Comparison of ENCODE assay signal across 1 cellular context in the genomic region with DNA sequence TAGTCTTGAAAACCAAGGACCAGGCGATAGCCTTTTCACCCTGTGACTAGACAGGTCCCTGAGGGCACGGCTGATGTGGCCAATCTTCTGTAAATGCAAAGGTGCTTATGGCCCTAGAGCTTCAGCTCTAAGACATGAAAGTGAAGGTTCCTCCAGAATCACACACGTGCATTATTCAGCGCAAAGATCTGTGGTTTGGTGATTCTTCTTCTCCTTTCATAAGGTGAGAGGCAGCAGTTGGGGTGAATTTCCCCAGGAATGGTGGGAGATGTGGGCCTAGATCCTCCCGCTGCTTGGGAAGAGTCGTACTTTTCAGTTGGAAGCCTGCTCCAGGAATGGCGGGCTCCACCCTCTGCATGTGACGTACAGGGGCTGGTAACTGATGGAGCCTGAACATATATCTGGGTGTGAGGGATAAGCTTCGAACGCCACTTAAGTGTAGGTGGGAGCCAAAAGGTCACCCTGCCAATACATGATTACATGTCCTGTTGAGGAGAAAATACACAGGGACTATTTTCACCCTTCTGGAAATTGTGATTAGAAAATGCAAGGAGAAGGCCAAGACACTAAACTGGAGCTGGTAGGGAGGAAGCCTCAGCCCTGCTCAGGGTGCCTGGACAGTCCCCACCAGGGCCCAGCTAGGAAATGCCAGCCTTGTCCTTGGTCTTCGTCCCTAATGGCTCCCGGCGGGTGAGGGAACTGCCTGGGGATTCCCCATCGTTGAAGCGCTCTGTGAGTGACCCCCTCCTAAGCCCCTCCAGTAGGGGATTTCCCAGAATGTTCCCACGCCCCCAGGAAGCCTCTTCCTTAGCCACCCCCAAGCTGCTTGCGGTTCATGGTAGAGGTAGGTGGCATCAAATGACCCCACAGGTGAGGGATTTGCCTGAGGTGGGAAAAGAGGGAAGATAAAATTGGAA.
A peak's percentile ranks its signal among the peaks of the same experiment; 100 is the strongest.
TF ChIP-seq lines count a peak whose summit lies in the region.

No MANE protein-coding gene starts in this region.

TF ChIP-seq in GM12878, 131 proteins besides CTCF, POLR2A, EP300 and RAD21 (continued from another document and continues in another):
- TF ChIP-seq ZBTB40 (IDR thresholded peaks at IDR 0.05; ENCODE audit: borderline replicate concordance) (no peak), EED (IDR thresholded peaks at IDR 0.05; ENCODE audit: low read depth) (peak; percentile 93), NFXL1 (IDR thresholded peaks at IDR 0.05; ENCODE audit: borderline replicate concordance) (no peak), PKNOX1 (IDR thresholded peaks at IDR 0.05) (no peak), RUNX3 (IDR thresholded peaks at IDR 0.05; ENCODE audit: low read length) (peak; percentile 94), STAT1 (conservative IDR thresholded peaks at IDR 0.05) (0 out of 2 replicates have a peak, but pooled peaks have one; percentile 38), SRF (IDR thresholded peaks at IDR 0.05; ENCODE audit: low read depth in 2 of 2, low read length in 2 of 2) (no peak), HDAC2 (IDR thresholded peaks at IDR 0.05) (no peak), FOXM1 (IDR thresholded peaks at IDR 0.05; ENCODE audit: low read depth, low read length) (peak; percentile 83), IRF4 (IDR thresholded peaks at IDR 0.05; ENCODE audit: low read depth, low read length) (no peak), RB1 (IDR thresholded peaks at IDR 0.05; ENCODE audit: borderline replicate concordance) (no peak), NRF1 (conservative IDR thresholded peaks at IDR 0.05; ENCODE audit: low read depth, low read length) (no peak), MTA3 (IDR thresholded peaks at IDR 0.05; ENCODE audit: borderline replicate concordance, low read length) (peak; percentile 56), YY1 (IDR thresholded peaks at IDR 0.05; ENCODE audit: low read depth, low read length) (peak; percentile 7; the same call in 1 of the 2 replicates), RELA (IDR thresholded peaks at IDR 0.05; ENCODE audit: borderline replicate concordance, partially characterized antibody) (peak; percentile 97), SREBF1 (IDR thresholded peaks at IDR 0.05; ENCODE audit: low read length) (no peak), BRCA1 (IDR thresholded peaks at IDR 0.05; ENCODE audit: low read depth, low read length) (no peak), STAT3 (IDR thresholded peaks at IDR 0.05; ENCODE audit: low read depth, low read length) (0 out of 2 replicates have a peak, but pooled peaks have one; percentile 62), ETV6 (conservative IDR thresholded peaks at IDR 0.05 in 1 of 2, IDR thresholded peaks at IDR 0.05 in 1 of 2; ENCODE audit: borderline replicate concordance in 1 of 2, low read depth in 1 of 2) (0 out of 4 replicates have a peak, but pooled peaks of 1 of the 2 experiments have one; percentile 33), CHD2 (IDR thresholded peaks at IDR 0.05; ENCODE audit: borderline replicate concordance, low read depth, low read length) (no peak), ZNF217 (IDR thresholded peaks at IDR 0.05) (no peak; the same call in 1 of the 2 replicates), GABPA (IDR thresholded peaks at IDR 0.05; ENCODE audit: low read depth) (no peak), JUNB (IDR thresholded peaks at IDR 0.05) (no peak; the same call in 1 of the 2 replicates), SP1 (IDR thresholded peaks at IDR 0.05; ENCODE audit: low read depth, low read length) (no peak), POLR2AphosphoS2 (IDR thresholded peaks at IDR 0.05; ENCODE audit: low read depth, low read length) (no peak; the same call in 1 of the 2 replicates), ATF2 (IDR thresholded peaks at IDR 0.05; ENCODE audit: low read length) (0 out of 2 replicates have a peak, but pooled peaks have one; percentile 53), ASH2L (IDR thresholded peaks at IDR 0.05; ENCODE audit: borderline replicate concordance, low read depth) (no peak), NR2C2 (IDR thresholded peaks at IDR 0.05; ENCODE audit: borderline replicate concordance, control insufficient read depth, insufficient read length, low read depth) (no peak), IRF3 (IDR thresholded peaks at IDR 0.05) (no peak), BACH1 (IDR thresholded peaks at IDR 0.05; ENCODE audit: borderline replicate concordance) (peak; percentile 67; the same call in 1 of the 2 replicates), TCF12 (IDR thresholded peaks at IDR 0.05; ENCODE audit: low read depth, low read length) (0 out of 2 replicates have a peak, but pooled peaks have one; percentile 53), TCF3 (IDR thresholded peaks at IDR 0.05; ENCODE audit: borderline replicate concordance, insufficient read depth, low read depth, low read length) (peak; percentile 20; the same call in 1 of the 2 replicates), HDGF (IDR thresholded peaks at IDR 0.05) (no peak), RFX5 (IDR thresholded peaks at IDR 0.05; ENCODE audit: low read depth, low read length) (0 out of 2 replicates have a peak, but pooled peaks have one; percentile 13), ESRRA (IDR thresholded peaks at IDR 0.05; ENCODE audit: low read length) (no peak), ZNF622 (IDR thresholded peaks at IDR 0.05) (no peak)
- TF ChIP-seq, protein P1, sequence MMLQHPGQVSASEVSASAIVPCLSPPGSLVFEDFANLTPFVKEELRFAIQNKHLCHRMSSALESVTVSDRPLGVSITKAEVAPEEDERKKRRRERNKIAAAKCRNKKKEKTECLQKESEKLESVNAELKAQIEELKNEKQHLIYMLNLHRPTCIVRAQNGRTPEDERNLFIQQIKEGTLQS (IDR thresholded peaks at IDR 0.05; ENCODE audit: borderline replicate concordance, extremely low read depth, low read depth, low read length) = no peak
- TF ChIP-seq, protein P2, sequence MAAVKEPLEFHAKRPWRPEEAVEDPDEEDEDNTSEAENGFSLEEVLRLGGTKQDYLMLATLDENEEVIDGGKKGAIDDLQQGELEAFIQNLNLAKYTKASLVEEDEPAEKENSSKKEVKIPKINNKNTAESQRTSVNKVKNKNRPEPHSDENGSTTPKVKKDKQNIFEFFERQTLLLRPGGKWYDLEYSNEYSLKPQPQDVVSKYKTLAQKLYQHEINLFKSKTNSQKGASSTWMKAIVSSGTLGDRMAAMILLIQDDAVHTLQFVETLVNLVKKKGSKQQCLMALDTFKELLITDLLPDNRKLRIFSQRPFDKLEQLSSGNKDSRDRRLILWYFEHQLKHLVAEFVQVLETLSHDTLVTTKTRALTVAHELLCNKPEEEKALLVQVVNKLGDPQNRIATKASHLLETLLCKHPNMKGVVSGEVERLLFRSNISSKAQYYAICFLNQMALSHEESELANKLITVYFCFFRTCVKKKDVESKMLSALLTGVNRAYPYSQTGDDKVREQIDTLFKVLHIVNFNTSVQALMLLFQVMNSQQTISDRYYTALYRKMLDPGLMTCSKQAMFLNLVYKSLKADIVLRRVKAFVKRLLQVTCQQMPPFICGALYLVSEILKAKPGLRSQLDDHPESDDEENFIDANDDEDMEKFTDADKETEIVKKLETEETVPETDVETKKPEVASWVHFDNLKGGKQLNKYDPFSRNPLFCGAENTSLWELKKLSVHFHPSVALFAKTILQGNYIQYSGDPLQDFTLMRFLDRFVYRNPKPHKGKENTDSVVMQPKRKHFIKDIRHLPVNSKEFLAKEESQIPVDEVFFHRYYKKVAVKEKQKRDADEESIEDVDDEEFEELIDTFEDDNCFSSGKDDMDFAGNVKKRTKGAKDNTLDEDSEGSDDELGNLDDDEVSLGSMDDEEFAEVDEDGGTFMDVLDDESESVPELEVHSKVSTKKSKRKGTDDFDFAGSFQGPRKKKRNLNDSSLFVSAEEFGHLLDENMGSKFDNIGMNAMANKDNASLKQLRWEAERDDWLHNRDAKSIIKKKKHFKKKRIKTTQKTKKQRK (IDR thresholded peaks at IDR 0.05; ENCODE audit: low read depth, low read length) = no peak
- TF ChIP-seq, protein P3, sequence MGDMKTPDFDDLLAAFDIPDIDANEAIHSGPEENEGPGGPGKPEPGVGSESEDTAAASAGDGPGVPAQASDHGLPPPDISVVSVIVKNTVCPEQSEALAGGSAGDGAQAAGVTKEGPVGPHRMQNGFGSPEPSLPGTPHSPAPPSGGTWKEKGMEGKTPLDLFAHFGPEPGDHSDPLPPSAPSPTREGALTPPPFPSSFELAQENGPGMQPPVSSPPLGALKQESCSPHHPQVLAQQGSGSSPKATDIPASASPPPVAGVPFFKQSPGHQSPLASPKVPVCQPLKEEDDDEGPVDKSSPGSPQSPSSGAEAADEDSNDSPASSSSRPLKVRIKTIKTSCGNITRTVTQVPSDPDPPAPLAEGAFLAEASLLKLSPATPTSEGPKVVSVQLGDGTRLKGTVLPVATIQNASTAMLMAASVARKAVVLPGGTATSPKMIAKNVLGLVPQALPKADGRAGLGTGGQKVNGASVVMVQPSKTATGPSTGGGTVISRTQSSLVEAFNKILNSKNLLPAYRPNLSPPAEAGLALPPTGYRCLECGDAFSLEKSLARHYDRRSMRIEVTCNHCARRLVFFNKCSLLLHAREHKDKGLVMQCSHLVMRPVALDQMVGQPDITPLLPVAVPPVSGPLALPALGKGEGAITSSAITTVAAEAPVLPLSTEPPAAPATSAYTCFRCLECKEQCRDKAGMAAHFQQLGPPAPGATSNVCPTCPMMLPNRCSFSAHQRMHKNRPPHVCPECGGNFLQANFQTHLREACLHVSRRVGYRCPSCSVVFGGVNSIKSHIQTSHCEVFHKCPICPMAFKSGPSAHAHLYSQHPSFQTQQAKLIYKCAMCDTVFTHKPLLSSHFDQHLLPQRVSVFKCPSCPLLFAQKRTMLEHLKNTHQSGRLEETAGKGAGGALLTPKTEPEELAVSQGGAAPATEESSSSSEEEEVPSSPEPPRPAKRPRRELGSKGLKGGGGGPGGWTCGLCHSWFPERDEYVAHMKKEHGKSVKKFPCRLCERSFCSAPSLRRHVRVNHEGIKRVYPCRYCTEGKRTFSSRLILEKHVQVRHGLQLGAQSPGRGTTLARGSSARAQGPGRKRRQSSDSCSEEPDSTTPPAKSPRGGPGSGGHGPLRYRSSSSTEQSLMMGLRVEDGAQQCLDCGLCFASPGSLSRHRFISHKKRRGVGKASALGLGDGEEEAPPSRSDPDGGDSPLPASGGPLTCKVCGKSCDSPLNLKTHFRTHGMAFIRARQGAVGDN (IDR thresholded peaks at IDR 0.05) = peak; percentile 70; the same call in 1 of the 2 replicates
- TF ChIP-seq, protein P4, sequence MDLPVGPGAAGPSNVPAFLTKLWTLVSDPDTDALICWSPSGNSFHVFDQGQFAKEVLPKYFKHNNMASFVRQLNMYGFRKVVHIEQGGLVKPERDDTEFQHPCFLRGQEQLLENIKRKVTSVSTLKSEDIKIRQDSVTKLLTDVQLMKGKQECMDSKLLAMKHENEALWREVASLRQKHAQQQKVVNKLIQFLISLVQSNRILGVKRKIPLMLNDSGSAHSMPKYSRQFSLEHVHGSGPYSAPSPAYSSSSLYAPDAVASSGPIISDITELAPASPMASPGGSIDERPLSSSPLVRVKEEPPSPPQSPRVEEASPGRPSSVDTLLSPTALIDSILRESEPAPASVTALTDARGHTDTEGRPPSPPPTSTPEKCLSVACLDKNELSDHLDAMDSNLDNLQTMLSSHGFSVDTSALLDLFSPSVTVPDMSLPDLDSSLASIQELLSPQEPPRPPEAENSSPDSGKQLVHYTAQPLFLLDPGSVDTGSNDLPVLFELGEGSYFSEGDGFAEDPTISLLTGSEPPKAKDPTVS (IDR thresholded peaks at IDR 0.05; ENCODE audit: low read depth, low read length) = no peak
